Comparison of ENCODE assay signal across 8 cellular contexts in genomic region chr12:112938751-112939150, GRCh38. TPM values are rescaled to one million over a fixed set of nuclear protein-coding genes. Genes with fewer than 3 reads are reported as not detected.
DNase-seq lines count a peak whose midpoint lies in the region; ATAC-seq and TF ChIP-seq lines count a peak whose summit lies in the region.

No MANE protein-coding gene starts in this region.

- H3K36me3 Mint-ChIP-seq in dendritic cell treated with granulocyte-macrophage colony-stimulating factor and Interleukin-4, amounts not matched to agents 40 ng/mL and 50 ng/mL, for 4 days (ENCODE audit: low read depth), result peaks cover 5% of the 10 kb centered on the region
- H3K36me3 Mint-ChIP-seq in natural killer cell, result no peaks in the 10 kb centered on the region

- peak overlapping the region; percentile 64 for H3K4me3 ChIP-seq in MM.1S (ENCODE audit: low read length)

- ATAC-seq in natural killer cell, result no peak
- ATAC-seq in HG02678 (IDR thresholded peaks at IDR 0.05; ENCODE audit: unreplicated experiment), result no peak
- no peak for ATAC-seq in GM21360 (IDR thresholded peaks at IDR 0.05; ENCODE audit: unreplicated experiment)

- H3K9ac ChIP-seq in MM.1S (ENCODE audit: low read length), result peak overlapping the region; percentile 51

- DNase-seq in MM.1S (no peak), natural killer cell (no peak), cerebellum (ENCODE audit: low spot score) (no peak), DMS153 (lab: John Stamatoyannopoulos, UW) (no peak)

- H3K27me3 ChIP-seq in MM.1S (replicated peaks; ENCODE audit: insufficient read depth, low read length), result no peaks in the 10 kb centered on the region

- H3K27ac Mint-ChIP-seq in dendritic cell treated with granulocyte-macrophage colony-stimulating factor and Interleukin-4, amounts not matched to agents 40 ng/mL and 50 ng/mL, for 4 days, result peak overlapping the region; percentile 87
- peak overlapping the region; percentile 68 to 87 for H3K27ac Mint-ChIP-seq in natural killer cell

- TF ChIP-seq CTCF in C4-2B (conservative IDR thresholded peaks at IDR 0.05) (no peak), MM.1S (IDR thresholded peaks at IDR 0.05; ENCODE audit: low read length) (no peak), natural killer cell (IDR thresholded peaks at IDR 0.05) (no peak)

- no peaks in the 10 kb centered on the region for H3K9me2 ChIP-seq in MM.1S (replicated peaks; ENCODE audit: insufficient read depth, low read length)

- peak overlapping the region; percentile 87 for H3K4me2 ChIP-seq in MM.1S (ENCODE audit: low read depth, low read length)

- peaks cover 7% of the 10 kb centered on the region; the same call in 1 of the 2 replicates for H3F3A ChIP-seq in MM.1S (ENCODE audit: insufficient read depth, low read length)

- peaks cover 26% of the 10 kb centered on the region for H3K4me1 Mint-ChIP-seq in dendritic cell treated with granulocyte-macrophage colony-stimulating factor and Interleukin-4, amounts not matched to agents 40 ng/mL and 50 ng/mL, for 4 days (ENCODE audit: low read depth)
- H3K4me1 Mint-ChIP-seq in natural killer cell, result peaks cover 31 to 32% of the 10 kb centered on the region in 2 donors

- H3K27me3 Mint-ChIP-seq in dendritic cell treated with granulocyte-macrophage colony-stimulating factor and Interleukin-4, amounts not matched to agents 40 ng/mL and 50 ng/mL, for 4 days, result peaks cover 4% of the 10 kb centered on the region
- H3K27me3 Mint-ChIP-seq in natural killer cell (ENCODE audit: low read depth in 2 of 2), result no peaks in the 10 kb centered on the region

- no peaks in the 10 kb centered on the region for H3K9me3 Mint-ChIP-seq in dendritic cell treated with granulocyte-macrophage colony-stimulating factor and Interleukin-4, amounts not matched to agents 40 ng/mL and 50 ng/mL, for 4 days
- H3K9me3 Mint-ChIP-seq in natural killer cell, result no peaks in the 10 kb centered on the region

- intact Hi-C loops in dendritic cell treated with granulocyte-macrophage colony-stimulating factor and Interleukin-4, amounts not matched to agents 40 ng/mL and 50 ng/mL, for 4 days (cut with micrococcal nuclease), result loop anchor here (1.0 kb wide), 1 partner anchor 31 kb away; no protein-coding TSS in a partner anchor
- intact Hi-C loops in natural killer cell (cut with micrococcal nuclease), result no loop called here

- no peaks in the 10 kb centered on the region for H4K20me1 ChIP-seq in MM.1S (ENCODE audit: insufficient read depth, low read length)

- peak overlapping the region; percentile 85 for H3K4me3 Mint-ChIP-seq in dendritic cell treated with granulocyte-macrophage colony-stimulating factor and Interleukin-4, amounts not matched to agents 40 ng/mL and 50 ng/mL, for 4 days
- H3K4me3 Mint-ChIP-seq in natural killer cell, result peak overlapping the region; percentile 88

- no peaks in the 10 kb centered on the region for H3K36me3 ChIP-seq in MM.1S (replicated peaks; ENCODE audit: insufficient read depth, low read length)

- H3K79me2 ChIP-seq in MM.1S (ENCODE audit: low read length), result no peaks in the 10 kb centered on the region

- H2AFZ ChIP-seq in MM.1S (ENCODE audit: low read length), result peak overlapping the region; percentile 58

- peak overlapping the region; percentile 70 for H3K27ac ChIP-seq in C4-2B
- no peak overlapping the region for H3K27ac ChIP-seq in MM.1S (ENCODE audit: low read length)

- H3K9me3 ChIP-seq in MM.1S (replicated peaks; ENCODE audit: insufficient read depth, low read length), result no peaks in the 10 kb centered on the region

- peaks cover 8% of the 10 kb centered on the region; the same call in 1 of the 2 replicates for H3K4me1 ChIP-seq in MM.1S (ENCODE audit: low read length)

RNA-seq across cellular contexts. Expression of gene OAS3, which starts 0.5 kb away (rescaled TPM):
- total RNA-seq in natural killer cell, result 10 to 100 TPM in 2 of 3 donors, 1 to 10 TPM in 1; 8.5 to 24.7 (median 15.4) TPM
- total RNA-seq in cerebellum, result 5.4 TPM

RNA-seq across cellular contexts. Expression of gene OAS1, which starts 32.0 kb away (rescaled TPM):
- total RNA-seq in natural killer cell, result 10 to 100 TPM; 12.4 to 21.1 (median 16.5) TPM
- total RNA-seq in cerebellum, result 2.6 TPM

RNA-seq across cellular contexts. Expression of gene OAS2, which starts 39.6 kb away (rescaled TPM):
- 10 to 100 TPM; 29.0 to 56.3 (median 48.2) TPM for total RNA-seq in natural killer cell
- total RNA-seq in cerebellum, result 3.4 TPM
